Comparison of ENCODE assay signal across 25 cellular contexts in genomic region chr7:159095979-159096411, GRCh38. TPM values are rescaled to one million over a fixed set of nuclear protein-coding genes. Genes with fewer than 3 reads are reported as not detected.
A peak's percentile ranks its signal among the peaks of the same experiment; 100 is the strongest.
DNase-seq lines count a peak whose midpoint lies in the region; ATAC-seq, FAIRE-seq and TF ChIP-seq lines count a peak whose summit lies in the region.
"Had no signal": no experiment of that assay in that cellular context is flagged by ENCODE, and none has a peak within 500 bp of the region (broad histone marks: within the 10 kb centered on the region; RNA-seq: fewer than 3 reads in every experiment).

No MANE protein-coding gene starts in this region.

- TF ChIP-seq CTCF in right atrium auricular region (IDR thresholded peaks at IDR 0.05), result no peak

- H3K36me3 ChIP-seq in BLaER1 treated with 17β-estradiol and CSF1 and Interleukin-3, amounts not matched to agents 10 nM and 100 nM, result no peaks in the 10 kb centered on the region
- H3K36me3 ChIP-seq in KOPT-K1 (ENCODE audit: insufficient read depth, low read length), result peaks cover 99% of the 10 kb centered on the region
- H3K36me3 ChIP-seq in right atrium auricular region, result no peaks in the 10 kb centered on the region
- no peaks in the 10 kb centered on the region for H3K36me3 ChIP-seq in skeletal muscle tissue (ENCODE audit: control insufficient read depth in 3 of 3, insufficient read depth in 3 of 3, low read length in 3 of 3)
- H3K36me3 ChIP-seq in SJCRH30, result no peaks in the 10 kb centered on the region
- H3K36me3 ChIP-seq: colonic mucosa had no signal

- H3K4me3 ChIP-seq in BLaER1 treated with 17β-estradiol and CSF1 and Interleukin-3, amounts not matched to agents 10 nM and 100 nM, result peak overlapping the region in 4 of 10 experiments; percentile 13 to 44 (median 30); a peak in 5 of 20 replicates
- H3K4me3 ChIP-seq in right atrium auricular region, result peak overlapping the region; percentile 31 to 35
- peak overlapping the region; percentile 45 to 78 (median 71) for H3K4me3 ChIP-seq in skeletal muscle tissue (ENCODE audit: low read length in 3 of 3)
- no peak overlapping the region for H3K4me3 ChIP-seq in SJCRH30
- H3K4me3 ChIP-seq: colonic mucosa, lung had no signal

- H3K4me2 ChIP-seq in BLaER1 treated with 17β-estradiol and CSF1 and Interleukin-3, amounts not matched to agents 10 nM and 100 nM, result peak overlapping the region; percentile 28 to 99 (median 95); a peak in 21 of 22 replicates

- H3K4me1 ChIP-seq in BLaER1 treated with 17β-estradiol and CSF1 and Interleukin-3, amounts not matched to agents 10 nM and 100 nM, result peaks cover 52 to 95% (median 91%) of the 10 kb centered on the region in 10 experiments
- H3K4me1 ChIP-seq in right atrium auricular region, result peaks cover 0 to 65% of the 10 kb centered on the region in 2 donors
- peaks cover 51 to 64% (median 56%) of the 10 kb centered on the region in 3 donors for H3K4me1 ChIP-seq in skeletal muscle tissue (ENCODE audit: control insufficient read depth in 3 of 3, insufficient read depth in 3 of 3, low read length in 3 of 3)
- peaks cover 13% of the 10 kb centered on the region; the same call in 1 of the 2 replicates for H3K4me1 ChIP-seq in SJCRH30
- H3K4me1 ChIP-seq: colonic mucosa had no signal

- no peak for ATAC-seq in GM21717 (IDR thresholded peaks at IDR 0.05; ENCODE audit: unreplicated experiment)
- ATAC-seq: activated T-cell treated with anti-CD3 and anti-CD28 coated beads, Interleukin-2, amount 50 U/mL, for 4 hours had no signal

- peak; percentile 53 for DNase-seq in right atrium auricular region (ENCODE audit: low spot score)
- DNase-seq in SJCRH30, result no peak
- no peak for DNase-seq in stimulated activated CD8-positive, alpha-beta memory T cell treated with anti-CD3 and anti-CD28 coated beads, Interleukin-4, amount 100 ng/mL, for 48 hours
- DNase-seq in frontal cortex (ENCODE audit: low spot score in 2 of 2), result no peak
- DNase-seq: activated T-cell treated with anti-CD3 and anti-CD28 coated beads, Interleukin-2, amount 50 U/mL, for 4 hours; CD4-positive, alpha-beta memory T cell; colonic mucosa; DMS153; GF-D8; immature natural killer cell; IMR-90; NCI-H146; NCI-H2171 treated with DMSO at 0.1 percent for 48 hours; NCI-H526 treated with DMSO at 0.1 percent for 48 hours; retina; SHP77; T-helper 1 cell had no signal

- H3K27me3 ChIP-seq in BLaER1 treated with 17β-estradiol and CSF1 and Interleukin-3, amounts not matched to agents 10 nM and 100 nM, result peaks cover 0 to 51% (median 0%) of the 10 kb centered on the region in 11 experiments; a peak in 5 of 22 replicates
- H3K27me3 ChIP-seq in right atrium auricular region (no peaks in the 10 kb centered on the region), skeletal muscle tissue (ENCODE audit: control insufficient read depth in 3 of 3, insufficient read depth in 3 of 3, low read length in 3 of 3) (no peaks in the 10 kb centered on the region), SJCRH30 (no peaks in the 10 kb centered on the region)
- H3K27me3 ChIP-seq: colonic mucosa had no signal

- H3K9me3 ChIP-seq in BLaER1 treated with 17β-estradiol and CSF1 and Interleukin-3, amounts not matched to agents 10 nM and 100 nM (replicated peaks in 1 of 11), result peaks cover 0 to 8% (median 0%) of the 10 kb centered on the region in 11 experiments; a peak in 7 of 22 replicates
- H3K9me3 ChIP-seq in KOPT-K1 (ENCODE audit: insufficient read depth, low read length, poor library complexity, severe bottlenecking), result no peaks in the 10 kb centered on the region
- H3K9me3 ChIP-seq in right atrium auricular region, result no peaks in the 10 kb centered on the region
- no peaks in the 10 kb centered on the region for H3K9me3 ChIP-seq in skeletal muscle tissue (ENCODE audit: control insufficient read depth in 3 of 3, low read length in 3 of 3)
- H3K9me3 ChIP-seq in SJCRH30 (replicated peaks), result no peaks in the 10 kb centered on the region
- H3K9me3 ChIP-seq: colonic mucosa had no signal

- no peaks in the 10 kb centered on the region; a peak in 2 of 22 replicates for H4K20me1 ChIP-seq in BLaER1 treated with 17β-estradiol and CSF1 and Interleukin-3, amounts not matched to agents 10 nM and 100 nM

- H3K9ac ChIP-seq in BLaER1 treated with 17β-estradiol and CSF1 and Interleukin-3, amounts not matched to agents 10 nM and 100 nM, result peak overlapping the region in 7 of 11 experiments; percentile 14 to 80 (median 70); a peak in 10 of 22 replicates
- H3K9ac ChIP-seq in skeletal muscle tissue (ENCODE audit: low read depth in 1 of 3, low read length in 3 of 3), result peak overlapping the region; percentile 68 to 88 (median 80)

- H3K27ac ChIP-seq in BLaER1 treated with 17β-estradiol and CSF1 and Interleukin-3, amounts not matched to agents 10 nM and 100 nM, result peak overlapping the region in 7 of 11 experiments; percentile 78 to 93 (median 85); a peak in 15 of 22 replicates
- H3K27ac ChIP-seq in KOPT-K1 (ENCODE audit: low read depth, low read length, poor library complexity, severe bottlenecking), result peak overlapping the region; percentile 37
- H3K27ac ChIP-seq in right atrium auricular region, result peak overlapping the region; percentile 89 to 96
- peak overlapping the region; percentile 100 for H3K27ac ChIP-seq in skeletal muscle tissue (ENCODE audit: low read depth, low read length)
- H3K27ac ChIP-seq in SJCRH30, result no peak overlapping the region
- H3K27ac ChIP-seq: colonic mucosa, VCaP had no signal

- FAIRE-seq in frontal cortex (lab: Jason Lieb, UNC), result no peak
- FAIRE-seq: endometrium had no signal

RNA-seq across cellular contexts. Expression of gene VIPR2, which starts 48.7 kb away (rescaled TPM):
- total RNA-seq in right atrium auricular region (10 to 100 TPM in 1 of 2 donors, 1 to 10 TPM in 1; 3.8 to 13.4 TPM), skeletal muscle tissue (6.3 TPM), frontal cortex (0.41 TPM)
- total RNA-seq in SJCRH30 (2014; rRNA removed; shearing (Covaris generic)), result 9.6 and 10.2 TPM in 2 replicates
- total RNA-seq: IMR-90, M059J had no signal
